ENCODE assay signal across 8 cellular contexts in the genomic region with DNA sequence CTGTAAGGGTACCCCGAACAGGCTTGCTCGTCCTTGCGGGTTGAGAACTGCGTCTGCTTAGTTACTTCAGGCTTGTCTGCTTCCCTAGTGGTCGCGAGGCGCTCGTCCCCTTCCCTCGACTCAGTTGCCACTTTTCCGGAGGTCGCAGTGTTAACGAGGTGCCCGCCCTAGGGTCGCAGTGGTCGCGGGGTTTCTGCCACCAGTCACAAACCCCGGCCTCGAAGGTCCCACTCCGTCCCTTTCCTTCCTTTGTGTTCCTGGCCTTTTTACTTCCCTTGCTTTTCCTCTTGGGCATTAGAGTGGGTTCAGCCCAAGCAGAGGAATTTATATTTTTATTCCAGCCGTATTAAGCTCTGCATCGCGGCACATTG. TPM values are rescaled to one million over a fixed set of nuclear protein-coding genes. Genes with fewer than 3 reads are reported as not detected.
DNase-seq lines count a peak whose midpoint lies in the region; ATAC-seq and TF ChIP-seq lines count a peak whose summit lies in the region.

No MANE protein-coding gene starts in this region.

- no peak for TF ChIP-seq POLR2A in ovary (IDR thresholded peaks at IDR 0.05)

- peak overlapping the region; percentile 89 for H3K9ac ChIP-seq in endocrine pancreas (ENCODE audit: control insufficient read depth, insufficient read depth, low read length)

- 0 to 1% (median 0%) methylated on average over 22 of the region's 22 CpGs for WGBS in ovary, 3 donors

- H3K27me3 ChIP-seq in endocrine pancreas (ENCODE audit: control insufficient read depth, insufficient read depth, low read length) (no peaks in the 10 kb centered on the region), ovary (no peaks in the 10 kb centered on the region)

- H3K27ac ChIP-seq in ovary: peak overlapping the region; percentile 76 to 95

- H3K4me1 ChIP-seq in endocrine pancreas (ENCODE audit: control insufficient read depth, insufficient read depth, low read length) (peaks cover 4% of the 10 kb centered on the region), ovary (ENCODE audit: insufficient read depth) (peaks cover 4% of the 10 kb centered on the region)

- H3K9me3 ChIP-seq in endocrine pancreas (ENCODE audit: control insufficient read depth, low read length) (no peaks in the 10 kb centered on the region), ovary (no peaks in the 10 kb centered on the region)

- peak overlapping the region; percentile 59 for H3K4me3 ChIP-seq in GM12864 (ENCODE audit: low read depth, low read length)
- peak overlapping the region; percentile 89 for H3K4me3 ChIP-seq in endocrine pancreas (ENCODE audit: control insufficient read depth, insufficient read depth, low read length)
- peak overlapping the region; percentile 87 for H3K4me3 ChIP-seq in ovary

- intact Hi-C loops in ovary (cut with DNase I): loop anchor here in 3 of 4 donors (10.0 kb wide), 3 partner anchors 91 to 241 kb away; no protein-coding TSS in a partner anchor

- TF ChIP-seq CTCF in GM12864 (IDR thresholded peaks at IDR 0.05; ENCODE audit: low read depth, low read length, missing control alignments) (peak; percentile 27), ovary (IDR thresholded peaks at IDR 0.05) (no peak)

- ATAC-seq in HG02852 (IDR thresholded peaks at IDR 0.05; ENCODE audit: unreplicated experiment) (no peak), HG02885 (IDR thresholded peaks at IDR 0.05; ENCODE audit: poor library complexity, unreplicated experiment) (no peak)

- no peak for TF ChIP-seq EP300 in ovary (IDR thresholded peaks at IDR 0.05)

- H3K36me3 ChIP-seq in endocrine pancreas (ENCODE audit: control insufficient read depth, insufficient read depth, low read length): no peaks in the 10 kb centered on the region
- H3K36me3 ChIP-seq in ovary: no peaks in the 10 kb centered on the region

- DNase-seq in GM12864 (ENCODE audit: low read depth): no peak
- DNase-seq in NAMALWA (ENCODE audit: low spot score): peak; percentile 23
- no peak for DNase-seq in ovary
- DNase-seq in NCI-H748 (lab: John Stamatoyannopoulos, UW; ENCODE audit: unreplicated experiment): no peak
- DNase-seq in mucosa of gallbladder (ENCODE audit: low spot score): no peak

RNA-seq across cellular contexts. Expression of gene NUP85, which starts 0.3 kb away (rescaled TPM):
- total RNA-seq in ovary (10 to 100 TPM; 23.4 to 82.2 (median 55.1) TPM), mucosa of gallbladder (47.3 TPM)
- polyA plus RNA-seq in ovary: 10 to 100 TPM; 38.1 to 41.1 TPM

RNA-seq across cellular contexts. Expression of gene SUMO2, which starts 23.0 kb away (rescaled TPM):
- 100 to 1,000 TPM in 5 of 7 donors, 10 to 100 TPM in 2; 75.7 to 504 (median 395) TPM for total RNA-seq in ovary
- 100 to 1,000 TPM; 120 to 497 TPM for polyA plus RNA-seq in ovary
- 353 TPM for total RNA-seq in mucosa of gallbladder

RNA-seq across cellular contexts. Expression of gene JPT1, which starts 51.5 kb away (rescaled TPM):
- 10 to 100 TPM; 12.9 to 46.4 (median 20.2) TPM for total RNA-seq in ovary
- polyA plus RNA-seq in ovary: 10 to 100 TPM; 20.0 to 54.5 TPM
- total RNA-seq in mucosa of gallbladder: 183 TPM

RNA-seq across cellular contexts. Expression of gene GGA3, which starts 55.6 kb away (rescaled TPM):
- total RNA-seq in ovary (10 to 100 TPM; 23.1 to 48.9 (median 38.3) TPM), mucosa of gallbladder (44.5 TPM)
- polyA plus RNA-seq in ovary: 10 to 100 TPM; 18.2 to 39.6 TPM

RNA-seq across cellular contexts. Expression of gene MRPS7, which starts 55.9 kb away (rescaled TPM):
- total RNA-seq in ovary: 10 to 100 TPM; 19.6 to 44.8 (median 34.3) TPM
- 10 to 100 TPM; 34.1 to 46.4 TPM for polyA plus RNA-seq in ovary
- total RNA-seq in mucosa of gallbladder: 55.1 TPM
